Comparison of ENCODE assay signal across 7 cellular contexts in the genomic region with DNA sequence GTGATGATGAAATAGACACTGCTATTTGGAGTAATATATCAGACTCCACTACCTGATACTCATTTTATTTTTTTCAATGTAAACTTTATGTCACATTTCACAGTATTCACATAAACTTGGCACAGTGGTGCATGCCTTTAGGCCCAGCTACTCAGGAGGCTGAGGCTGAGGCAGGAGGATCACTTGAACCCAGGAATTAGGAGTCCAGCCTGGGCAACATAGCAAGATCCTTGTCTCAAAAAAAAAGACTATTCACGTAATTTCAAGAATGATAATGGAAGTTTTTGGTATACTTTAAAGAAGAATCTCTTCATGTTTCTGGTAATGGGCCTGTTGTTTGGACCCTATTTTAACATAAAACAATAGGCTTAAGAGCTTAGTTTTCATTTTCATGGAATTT.
"Had no signal": no experiment of that assay in that cellular context is flagged by ENCODE, and none has a peak within 500 bp of the region (broad histone marks: within the 10 kb centered on the region; RNA-seq: fewer than 3 reads in every experiment).

No MANE protein-coding gene starts in this region.

- H3K27ac Mint-ChIP-seq: IgD-negative memory B cell had no signal

- H3K4me2 ChIP-seq: KMS-11 had no signal

- H3K27ac ChIP-seq: HL-60, KMS-11 had no signal

- H3K4me3 Mint-ChIP-seq: IgD-negative memory B cell had no signal

- FAIRE-seq: HTR-8/SVneo had no signal

- DNase-seq: IMR-90, KBM-7, KG1 had no signal

- H3K9me3 Mint-ChIP-seq: IgD-negative memory B cell had no signal

- H3K9ac ChIP-seq: KMS-11 had no signal

- H3K27me3 Mint-ChIP-seq: IgD-negative memory B cell had no signal
